In genomic region chr19:16340654-16341053, GRCh38 we compare ENCODE assay signal across 29 cellular contexts. TPM values are rescaled to one million over a fixed set of nuclear protein-coding genes. Genes with fewer than 3 reads are reported as not detected.
DNase-seq lines count a peak whose midpoint lies in the region; ATAC-seq and TF ChIP-seq lines count a peak whose summit lies in the region.
"Had no signal": no experiment of that assay in that cellular context is flagged by ENCODE, and none has a peak within 500 bp of the region (broad histone marks: within the 10 kb centered on the region; RNA-seq: fewer than 3 reads in every experiment).

No MANE protein-coding gene starts in this region.

- peak overlapping the region; percentile 65 for H3K27ac Mint-ChIP-seq in activated CD4-positive, alpha-beta memory T cell treated with anti-CD3 and anti-CD28 coated beads, Interleukin-2, amount 10 ng/mL, durations not matched to agents 7 days and 5 days
- H3K27ac Mint-ChIP-seq in activated CD4-positive, alpha-beta memory T cell treated with anti-CD3 and anti-CD28 coated beads for 36 hours = no peak overlapping the region
- peak overlapping the region; percentile 98 for H3K27ac Mint-ChIP-seq in activated B cell treated with CpG ODN at 0.5 μM for 24 hours
- H3K27ac Mint-ChIP-seq in naive B cell = peak overlapping the region in 4 of 6 donors; percentile 58 to 95 (median 77)
- H3K27ac Mint-ChIP-seq: endodermal cell had no signal

- H3K27me3 ChIP-seq in BLaER1 treated with 17β-estradiol and CSF1 and Interleukin-3, amounts not matched to agents 10 nM and 100 nM = no peaks in the 10 kb centered on the region
- H3K27me3 ChIP-seq: esophagus squamous epithelium, pancreas, Peyer's patch had no signal

- H3K27ac ChIP-seq in BLaER1 treated with 17β-estradiol and CSF1 and Interleukin-3, amounts not matched to agents 10 nM and 100 nM = peak overlapping the region in 10 of 11 experiments; percentile 11 to 94 (median 82); a peak in 17 of 22 replicates
- H3K27ac ChIP-seq: pancreas had no signal

- no peak overlapping the region for H3K4me3 Mint-ChIP-seq in activated CD4-positive, alpha-beta memory T cell treated with anti-CD3 and anti-CD28 coated beads, Interleukin-2, amount 10 ng/mL, durations not matched to agents 7 days and 5 days
- no peak overlapping the region for H3K4me3 Mint-ChIP-seq in activated CD4-positive, alpha-beta memory T cell treated with anti-CD3 and anti-CD28 coated beads for 36 hours
- H3K4me3 Mint-ChIP-seq in activated B cell treated with CpG ODN at 0.5 μM for 24 hours = peak overlapping the region; percentile 13
- peak overlapping the region in 6 of 8 donors; percentile 16 to 83 (median 53) for H3K4me3 Mint-ChIP-seq in naive B cell
- H3K4me3 Mint-ChIP-seq: endodermal cell had no signal

- POLR2A ChIA-PET in activated CD4-positive, alpha-beta memory T cell treated with anti-CD3 and anti-CD28 coated beads, Interleukin-2, amount 10 ng/mL, durations not matched to agents 7 days and 5 days (lab: Charles Lee) = interaction anchor here (13.0 to 29.2 kb wide), 2 partner anchors 13 to 27 kb away, joined by 423 to 3221 read pairs; partner anchors contain the start of gene KLF2
- POLR2A ChIA-PET in activated CD4-positive, alpha-beta memory T cell treated with anti-CD3 and anti-CD28 coated beads for 36 hours (lab: Charles Lee) = interaction anchor here (0.6 kb wide), 2 partner anchors 27 to 819 kb away, joined by 3 to 4 read pairs; no protein-coding TSS in a partner anchor
- POLR2A ChIA-PET in activated B cell treated with CpG ODN at 0.5 μM for 24 hours (lab: Charles Lee) = interaction anchor here (3.8 to 10.8 kb wide), 3 partner anchors 12 to 43 kb away, joined by 63 to 428 read pairs (median 369); partner anchors contain the start of gene KLF2

- H3K4me2 ChIP-seq in BLaER1 treated with 17β-estradiol and CSF1 and Interleukin-3, amounts not matched to agents 10 nM and 100 nM = peak overlapping the region; percentile 79 to 95 (median 86); a peak in 21 of 22 replicates

- TF ChIP-seq CTCF in activated B cell treated with CpG ODN at 0.5 μM for 24 hours (IDR thresholded peaks at IDR 0.05) = no peak

- H3K4me1 ChIP-seq in BLaER1 treated with 17β-estradiol and CSF1 and Interleukin-3, amounts not matched to agents 10 nM and 100 nM = peaks cover 62 to 73% (median 66%) of the 10 kb centered on the region in 10 experiments
- H3K4me1 ChIP-seq: pancreas had no signal

- intact Hi-C loops in activated CD4-positive, alpha-beta memory T cell treated with anti-CD3 and anti-CD28 coated beads for 36 hours (cut with micrococcal nuclease) = no loop called here
- intact Hi-C loops in activated B cell treated with CpG ODN at 0.5 μM for 24 hours (cut with micrococcal nuclease) = no loop called here

- CTCF ChIA-PET in activated CD4-positive, alpha-beta memory T cell treated with anti-CD3 and anti-CD28 coated beads, Interleukin-2, amount 10 ng/mL, durations not matched to agents 7 days and 5 days (lab: Charles Lee) = interaction anchor here (0.6 to 4.2 kb wide), 3 partner anchors 11 to 27 kb away, joined by 3 to 41 read pairs (median 15); no protein-coding TSS in a partner anchor
- CTCF ChIA-PET in activated CD4-positive, alpha-beta memory T cell treated with anti-CD3 and anti-CD28 coated beads for 36 hours (lab: Charles Lee) = no interaction called here
- CTCF ChIA-PET in activated B cell treated with CpG ODN at 0.5 μM for 24 hours (lab: Charles Lee) = no interaction called here

- H3K36me3 ChIP-seq in BLaER1 treated with 17β-estradiol and CSF1 and Interleukin-3, amounts not matched to agents 10 nM and 100 nM = no peaks in the 10 kb centered on the region
- H3K36me3 ChIP-seq: esophagus squamous epithelium, pancreas, Peyer's patch had no signal

- H3K27me3 Mint-ChIP-seq in activated CD4-positive, alpha-beta memory T cell treated with anti-CD3 and anti-CD28 coated beads, Interleukin-2, amount 10 ng/mL, durations not matched to agents 7 days and 5 days = peaks cover 1% of the 10 kb centered on the region
- peaks cover 2% of the 10 kb centered on the region for H3K27me3 Mint-ChIP-seq in activated CD4-positive, alpha-beta memory T cell treated with anti-CD3 and anti-CD28 coated beads for 36 hours
- no peaks in the 10 kb centered on the region for H3K27me3 Mint-ChIP-seq in activated B cell treated with CpG ODN at 0.5 μM for 24 hours
- no peaks in the 10 kb centered on the region for H3K27me3 Mint-ChIP-seq in naive B cell

- DNase-seq in activated CD4-positive, alpha-beta memory T cell treated with anti-CD3 and anti-CD28 coated beads, Interleukin-2, amount 10 ng/mL, durations not matched to agents 7 days and 5 days = no peak
- no peak for DNase-seq in activated CD4-positive, alpha-beta memory T cell treated with anti-CD3 and anti-CD28 coated beads for 36 hours
- no peak for DNase-seq in activated B cell treated with CpG ODN at 0.5 μM for 24 hours
- no peak for DNase-seq in naive B cell
- DNase-seq in dermis blood vessel endothelial cell = no peak
- DNase-seq in ecto neural progenitor cell (ENCODE audit: low spot score) = no peak
- DNase-seq: activated CD4-positive, CD25-positive, alpha-beta regulatory T cell treated with anti-CD3 and anti-CD28 coated beads, Interleukin-2, amount 50 U/mL, for 72 hours; activated T-cell treated with anti-CD3 and anti-CD28 coated beads, Interleukin-2, amount 50 U/mL, for 1 hour; amygdala; COR-L47; DMS53; endodermal cell; esophagus squamous epithelium; foreskin melanocyte; H7; hypothalamus; NCI-H1092 treated with DMSO at 0.1 percent for 48 hours; NCI-H187 treated with DMSO at 0.1 percent for 48 hours; NCI-H526; pancreas; Peyer's patch; right cardiac atrium; SIG-M5; stimulated activated CD4-positive, alpha-beta T cell treated with anti-CD3 and anti-CD28 coated beads, Interleukin-2, amount 100 ng/mL, for 48 hours; trophoblast cell had no signal

- H3K4me3 ChIP-seq in BLaER1 treated with 17β-estradiol and CSF1 and Interleukin-3, amounts not matched to agents 10 nM and 100 nM = no peak overlapping the region
- H3K4me3 ChIP-seq: coronary artery, esophagus squamous epithelium, pancreas, Peyer's patch had no signal

- peaks cover 12% of the 10 kb centered on the region for H3K36me3 Mint-ChIP-seq in activated CD4-positive, alpha-beta memory T cell treated with anti-CD3 and anti-CD28 coated beads, Interleukin-2, amount 10 ng/mL, durations not matched to agents 7 days and 5 days (ENCODE audit: low read depth)
- H3K36me3 Mint-ChIP-seq in activated CD4-positive, alpha-beta memory T cell treated with anti-CD3 and anti-CD28 coated beads for 36 hours = no peaks in the 10 kb centered on the region
- H3K36me3 Mint-ChIP-seq in activated B cell treated with CpG ODN at 0.5 μM for 24 hours (ENCODE audit: low read depth) (no peaks in the 10 kb centered on the region), naive B cell (no peaks in the 10 kb centered on the region)

- ATAC-seq in activated B cell treated with CpG ODN at 0.5 μM for 24 hours (ENCODE audit: low read depth) (no peak), naive B cell (ENCODE audit: low read depth in 2 of 2) (no peak), esophagus mucosa (no peak)
- ATAC-seq: left lobe of liver, pancreas, right cardiac atrium had no signal

- peak overlapping the region in 3 of 11 experiments; percentile 20 to 71 (median 31); a peak in 4 of 22 replicates for H3K9ac ChIP-seq in BLaER1 treated with 17β-estradiol and CSF1 and Interleukin-3, amounts not matched to agents 10 nM and 100 nM

- no peaks in the 10 kb centered on the region for H4K20me1 ChIP-seq in BLaER1 treated with 17β-estradiol and CSF1 and Interleukin-3, amounts not matched to agents 10 nM and 100 nM

- H3K4me1 Mint-ChIP-seq in activated CD4-positive, alpha-beta memory T cell treated with anti-CD3 and anti-CD28 coated beads, Interleukin-2, amount 10 ng/mL, durations not matched to agents 7 days and 5 days = peaks cover 69% of the 10 kb centered on the region
- H3K4me1 Mint-ChIP-seq in activated CD4-positive, alpha-beta memory T cell treated with anti-CD3 and anti-CD28 coated beads for 36 hours (ENCODE audit: low read depth) = peaks cover 44% of the 10 kb centered on the region
- H3K4me1 Mint-ChIP-seq in activated B cell treated with CpG ODN at 0.5 μM for 24 hours (peaks cover 66% of the 10 kb centered on the region), naive B cell (peaks cover 44 to 73% (median 63%) of the 10 kb centered on the region in 3 donors)
- H3K4me1 Mint-ChIP-seq: endodermal cell had no signal

- H3K9me3 ChIP-seq in BLaER1 treated with 17β-estradiol and CSF1 and Interleukin-3, amounts not matched to agents 10 nM and 100 nM (replicated peaks in 1 of 11) = no peaks in the 10 kb centered on the region
- H3K9me3 ChIP-seq: esophagus squamous epithelium, pancreas, Peyer's patch had no signal

- peaks cover 2% of the 10 kb centered on the region for H3K9me3 Mint-ChIP-seq in activated CD4-positive, alpha-beta memory T cell treated with anti-CD3 and anti-CD28 coated beads, Interleukin-2, amount 10 ng/mL, durations not matched to agents 7 days and 5 days
- H3K9me3 Mint-ChIP-seq in activated CD4-positive, alpha-beta memory T cell treated with anti-CD3 and anti-CD28 coated beads for 36 hours = no peaks in the 10 kb centered on the region
- H3K9me3 Mint-ChIP-seq in activated B cell treated with CpG ODN at 0.5 μM for 24 hours (no peaks in the 10 kb centered on the region), naive B cell (no peaks in the 10 kb centered on the region)
- H3K9me3 Mint-ChIP-seq: endodermal cell had no signal

RNA-seq across cellular contexts. Expression of gene KLF2, which starts 16.0 kb away (rescaled TPM):
- 100 to 1,000 TPM; 410 to 423 TPM for total RNA-seq in activated CD4-positive, alpha-beta memory T cell treated with anti-CD3 and anti-CD28 coated beads, Interleukin-2, amount 10 ng/mL, durations not matched to agents 7 days and 5 days
- total RNA-seq in activated CD4-positive, alpha-beta memory T cell treated with anti-CD3 and anti-CD28 coated beads for 36 hours = 1 to 10 TPM; 1.7 TPM
- total RNA-seq in activated B cell treated with CpG ODN at 0.5 μM for 24 hours (76.8 and 87.6 TPM in 2 replicates), dermis blood vessel endothelial cell (4.4 and 5.1 TPM in 2 replicates), esophagus mucosa (5.2 TPM)
- polyA plus RNA-seq in naive B cell (ENCODE audit: low read depth in 6 of 6) = 100 to 1,000 TPM; 145 to 413 (median 248) TPM
- total RNA-seq: H7 had no signal

Comparison
In these comparisons a context has a peak if more than half of its experiments do, and no peak if none do; other contexts are left out.
1. RNA of gene KLF2, which starts 16.0 kb away (total RNA-seq): 410 to 423 TPM in activated CD4-positive, alpha-beta memory T cell treated with anti-CD3 and anti-CD28 coated beads, Interleukin-2, amount 10 ng/mL, durations not matched to agents 7 days and 5 days and 76.8 to 87.6 TPM in activated B cell treated with CpG ODN at 0.5 μM for 24 hours; 5.2 TPM in esophagus mucosa (single experiment), 4.4 to 5.1 TPM in dermis blood vessel endothelial cell and 1.7 TPM in activated CD4-positive, alpha-beta memory T cell treated with anti-CD3 and anti-CD28 coated beads for 36 hours; every median in the first group is over 10 times any median in the second.
2. H3K4me3 Mint-ChIP-seq: peak in activated B cell treated with CpG ODN at 0.5 μM for 24 hours (single experiment) and naive B cell (6 of 8); none in activated CD4-positive, alpha-beta memory T cell treated with anti-CD3 and anti-CD28 coated beads, Interleukin-2, amount 10 ng/mL, durations not matched to agents 7 days and 5 days (single experiment) and activated CD4-positive, alpha-beta memory T cell treated with anti-CD3 and anti-CD28 coated beads for 36 hours (single experiment).